ENCODE assay signal across 1 cellular context in the genomic region with DNA sequence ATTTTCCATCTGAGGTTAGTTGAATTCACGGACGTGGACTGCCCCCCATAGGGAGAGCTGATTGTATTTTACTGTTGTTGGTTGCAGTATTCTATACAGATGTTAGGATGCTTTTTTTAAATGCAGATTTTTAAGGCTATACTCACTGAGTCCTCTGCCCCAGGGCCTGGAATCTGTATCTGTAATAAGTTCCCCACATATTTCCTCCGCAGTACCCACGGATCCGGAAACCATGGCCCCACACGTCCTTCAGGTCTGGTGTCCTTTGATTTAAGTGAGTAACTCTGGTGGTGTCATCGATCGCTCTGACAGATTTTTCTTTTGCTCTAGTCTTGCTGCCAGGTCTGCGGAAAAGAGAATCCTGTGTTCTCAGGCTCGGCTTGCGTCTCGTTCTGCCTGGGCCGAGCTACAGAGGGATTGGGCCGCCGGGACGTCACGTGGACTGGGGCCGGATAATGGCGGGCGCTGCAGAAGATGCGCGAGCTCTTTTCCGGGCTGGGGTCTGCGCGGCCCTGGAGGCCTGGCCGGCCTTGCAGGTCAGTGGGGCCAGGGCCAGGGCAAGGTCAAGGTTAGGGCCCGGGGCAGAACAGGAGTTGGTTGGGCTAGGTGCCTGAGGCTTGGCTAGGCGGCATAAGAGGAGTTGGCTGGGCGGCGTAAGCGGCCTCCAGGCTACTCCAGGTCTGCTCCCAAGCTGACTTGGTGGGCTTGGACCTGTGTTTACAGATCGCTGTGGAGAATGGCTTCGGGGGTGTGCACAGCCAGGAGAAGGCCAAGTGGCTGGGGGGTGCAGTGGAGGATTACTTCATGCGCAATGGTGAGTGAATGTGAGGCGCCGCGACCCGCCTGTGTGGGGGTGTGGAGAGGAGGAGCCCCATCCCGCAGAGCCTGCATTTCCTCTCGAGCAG.
A peak's percentile ranks its signal among the peaks of the same experiment; 100 is the strongest.
TF ChIP-seq lines count a peak whose summit lies in the region.

A gene with protein sequence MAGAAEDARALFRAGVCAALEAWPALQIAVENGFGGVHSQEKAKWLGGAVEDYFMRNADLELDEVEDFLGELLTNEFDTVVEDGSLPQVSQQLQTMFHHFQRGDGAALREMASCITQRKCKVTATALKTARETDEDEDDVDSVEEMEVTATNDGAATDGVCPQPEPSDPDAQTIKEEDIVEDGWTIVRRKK (plus strand): TSS at position 438 of the 905 bp plus-strand sequence. CDS start 18 bp downstream, at position 456.

TF ChIP-seq in HCT116, 20 proteins besides CTCF, POLR2A, EP300 and RAD21 (continued from another document):
- TF ChIP-seq ZFX (IDR thresholded peaks at IDR 0.05): peak; percentile 66; the same call in 1 of the 2 replicates
- no peak for TF ChIP-seq EZH2phosphoT487 (IDR thresholded peaks at IDR 0.05; ENCODE audit: borderline replicate concordance)
- peak; percentile 42 for TF ChIP-seq SIN3A (IDR thresholded peaks at IDR 0.05; ENCODE audit: low read depth)
- peak; percentile 18 for TF ChIP-seq TCF7L2 (IDR thresholded peaks at IDR 0.05; ENCODE audit: borderline replicate concordance, extremely low read depth, insufficient read depth, insufficient read length)
- TF ChIP-seq FOSL1 (IDR thresholded peaks at IDR 0.05; ENCODE audit: low read depth): no peak
- TF ChIP-seq, protein P1, sequence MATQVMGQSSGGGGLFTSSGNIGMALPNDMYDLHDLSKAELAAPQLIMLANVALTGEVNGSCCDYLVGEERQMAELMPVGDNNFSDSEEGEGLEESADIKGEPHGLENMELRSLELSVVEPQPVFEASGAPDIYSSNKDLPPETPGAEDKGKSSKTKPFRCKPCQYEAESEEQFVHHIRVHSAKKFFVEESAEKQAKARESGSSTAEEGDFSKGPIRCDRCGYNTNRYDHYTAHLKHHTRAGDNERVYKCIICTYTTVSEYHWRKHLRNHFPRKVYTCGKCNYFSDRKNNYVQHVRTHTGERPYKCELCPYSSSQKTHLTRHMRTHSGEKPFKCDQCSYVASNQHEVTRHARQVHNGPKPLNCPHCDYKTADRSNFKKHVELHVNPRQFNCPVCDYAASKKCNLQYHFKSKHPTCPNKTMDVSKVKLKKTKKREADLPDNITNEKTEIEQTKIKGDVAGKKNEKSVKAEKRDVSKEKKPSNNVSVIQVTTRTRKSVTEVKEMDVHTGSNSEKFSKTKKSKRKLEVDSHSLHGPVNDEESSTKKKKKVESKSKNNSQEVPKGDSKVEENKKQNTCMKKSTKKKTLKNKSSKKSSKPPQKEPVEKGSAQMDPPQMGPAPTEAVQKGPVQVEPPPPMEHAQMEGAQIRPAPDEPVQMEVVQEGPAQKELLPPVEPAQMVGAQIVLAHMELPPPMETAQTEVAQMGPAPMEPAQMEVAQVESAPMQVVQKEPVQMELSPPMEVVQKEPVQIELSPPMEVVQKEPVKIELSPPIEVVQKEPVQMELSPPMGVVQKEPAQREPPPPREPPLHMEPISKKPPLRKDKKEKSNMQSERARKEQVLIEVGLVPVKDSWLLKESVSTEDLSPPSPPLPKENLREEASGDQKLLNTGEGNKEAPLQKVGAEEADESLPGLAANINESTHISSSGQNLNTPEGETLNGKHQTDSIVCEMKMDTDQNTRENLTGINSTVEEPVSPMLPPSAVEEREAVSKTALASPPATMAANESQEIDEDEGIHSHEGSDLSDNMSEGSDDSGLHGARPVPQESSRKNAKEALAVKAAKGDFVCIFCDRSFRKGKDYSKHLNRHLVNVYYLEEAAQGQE (IDR thresholded peaks at IDR 0.05; ENCODE audit: low read depth): no peak
